15 cellular contexts compared by ENCODE assay signal in the genomic region with DNA sequence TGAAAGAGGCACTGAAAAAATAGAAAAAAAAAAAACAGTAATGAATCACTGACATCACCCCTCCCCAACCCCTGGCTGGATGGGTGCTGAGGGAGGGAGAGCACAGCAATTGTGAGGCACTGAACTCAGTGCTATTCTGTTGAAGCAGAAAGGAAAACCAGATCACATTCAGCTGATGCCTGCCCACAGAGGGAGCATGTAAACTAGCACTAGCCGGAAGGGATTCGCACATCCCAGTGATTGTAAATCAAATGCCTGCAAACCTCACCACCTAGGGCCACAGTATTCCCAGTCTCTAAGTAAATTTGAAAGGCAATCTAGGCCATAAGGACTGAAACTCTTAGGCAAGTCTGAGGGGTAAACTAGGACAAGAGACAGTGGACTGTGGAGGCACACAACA.
DNase-seq lines count a peak whose midpoint lies in the region; ATAC-seq and TF ChIP-seq lines count a peak whose summit lies in the region.
"Had no signal": no experiment of that assay in that cellular context is flagged by ENCODE, and none has a peak within 500 bp of the region (broad histone marks: within the 10 kb centered on the region; RNA-seq: fewer than 3 reads in every experiment).

No MANE protein-coding gene starts in this region.

- H3K27me3 Mint-ChIP-seq in endothelial cell (ENCODE audit: unreplicated experiment), result peaks cover 1% of the 10 kb centered on the region
- H3K27me3 Mint-ChIP-seq: CD4-positive, alpha-beta T cell had no signal

- no peak overlapping the region for H3K4me3 ChIP-seq in H7 (ENCODE audit: insufficient read depth, low read depth, low read length)
- H3K4me3 ChIP-seq: A549 had no signal

- ATAC-seq in GM21423 (IDR thresholded peaks at IDR 0.05; ENCODE audit: unreplicated experiment) (no peak), HG03439 (IDR thresholded peaks at IDR 0.05; ENCODE audit: unreplicated experiment) (no peak)
- ATAC-seq: A549, HCT116 had no signal

- TF ChIP-seq CTCF in endothelial cell (IDR thresholded peaks at IDR 0.05; ENCODE audit: unreplicated experiment), result no peak

- DNase-seq in H7 (peak; percentile 10), endothelial cell (ENCODE audit: low spot score) (no peak), left kidney (ENCODE audit: low read depth, low spot score) (peak; percentile 1), NCI-H1930 (lab: John Stamatoyannopoulos, UW) (no peak), pons (ENCODE audit: low spot score) (no peak)
- DNase-seq: AML-193; Caco-2; CD4-positive, alpha-beta T cell; GDM1; HFFc6; KG1 had no signal

- H3K27ac Mint-ChIP-seq in endothelial cell (ENCODE audit: unreplicated experiment), result peak overlapping the region; percentile 64
- H3K27ac Mint-ChIP-seq: CD4-positive, alpha-beta T cell; HFFc6 had no signal

- no peaks in the 10 kb centered on the region for H3K9me3 Mint-ChIP-seq in endothelial cell (ENCODE audit: unreplicated experiment)
- H3K9me3 Mint-ChIP-seq: HFFc6 had no signal

- no peaks in the 10 kb centered on the region for H3K36me3 ChIP-seq in H7 (replicated peaks; ENCODE audit: control insufficient read depth, insufficient read depth, low read length)

- no peak overlapping the region for H3K4me3 Mint-ChIP-seq in endothelial cell (ENCODE audit: unreplicated experiment)
- H3K4me3 Mint-ChIP-seq: CD4-positive, alpha-beta T cell; HFFc6 had no signal

- no peaks in the 10 kb centered on the region for H3K27me3 ChIP-seq in H7 (ENCODE audit: control insufficient read depth, insufficient read depth, low read length)

- H3K4me1 Mint-ChIP-seq in endothelial cell (ENCODE audit: unreplicated experiment), result no peaks in the 10 kb centered on the region

- no peaks in the 10 kb centered on the region for H3K36me3 Mint-ChIP-seq in endothelial cell (ENCODE audit: low read depth, unreplicated experiment)

Comparison
In these comparisons a context has a peak if more than half of its experiments do, and no peak if none do; other contexts are left out.
1. DNase-seq: peak in H7 (single experiment) and left kidney (single experiment); none in endothelial cell (single experiment), NCI-H1930 (0 of 2) and pons (single experiment).